1 cellular context compared by ENCODE assay signal in the genomic region with DNA sequence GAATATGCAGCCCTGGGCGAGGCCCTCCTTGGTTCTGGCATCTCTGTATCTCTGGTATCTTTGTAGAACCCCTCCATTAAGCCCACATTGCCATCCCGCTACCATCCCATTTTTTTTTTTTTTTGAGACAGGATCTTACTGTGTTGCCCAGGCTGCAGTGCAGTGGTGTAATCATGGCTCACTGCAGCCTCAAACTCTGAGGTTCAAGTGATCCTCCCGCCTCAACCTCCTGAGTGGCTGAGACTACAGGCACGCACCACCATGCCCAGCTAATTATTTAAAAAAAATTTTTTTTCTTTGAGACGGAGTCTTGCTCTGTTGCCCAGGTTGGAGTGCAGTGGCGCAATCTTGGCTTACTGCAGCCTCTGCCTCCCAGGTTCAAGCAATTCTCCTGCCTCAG.
TF ChIP-seq lines count a peak whose summit lies in the region.

No MANE protein-coding gene starts in this region.

TF ChIP-seq in K562, 482 proteins besides CTCF, POLR2A, EP300 and RAD21:
- 0 out of 2 replicates have a peak, but pooled peaks have one; percentile 27 for TF ChIP-seq CEBPB (tag; IDR thresholded peaks at IDR 0.05)
- TF ChIP-seq ZNF121 (CRISPR knock-in tag; conservative IDR thresholded peaks at IDR 0.05) = peak; percentile 91
- TF ChIP-seq, protein P1, sequence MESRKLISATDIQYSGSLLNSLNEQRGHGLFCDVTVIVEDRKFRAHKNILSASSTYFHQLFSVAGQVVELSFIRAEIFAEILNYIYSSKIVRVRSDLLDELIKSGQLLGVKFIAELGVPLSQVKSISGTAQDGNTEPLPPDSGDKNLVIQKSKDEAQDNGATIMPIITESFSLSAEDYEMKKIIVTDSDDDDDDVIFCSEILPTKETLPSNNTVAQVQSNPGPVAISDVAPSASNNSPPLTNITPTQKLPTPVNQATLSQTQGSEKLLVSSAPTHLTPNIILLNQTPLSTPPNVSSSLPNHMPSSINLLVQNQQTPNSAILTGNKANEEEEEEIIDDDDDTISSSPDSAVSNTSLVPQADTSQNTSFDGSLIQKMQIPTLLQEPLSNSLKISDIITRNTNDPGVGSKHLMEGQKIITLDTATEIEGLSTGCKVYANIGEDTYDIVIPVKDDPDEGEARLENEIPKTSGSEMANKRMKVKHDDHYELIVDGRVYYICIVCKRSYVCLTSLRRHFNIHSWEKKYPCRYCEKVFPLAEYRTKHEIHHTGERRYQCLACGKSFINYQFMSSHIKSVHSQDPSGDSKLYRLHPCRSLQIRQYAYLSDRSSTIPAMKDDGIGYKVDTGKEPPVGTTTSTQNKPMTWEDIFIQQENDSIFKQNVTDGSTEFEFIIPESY (CRISPR knock-in tag; IDR thresholded peaks at IDR 0.05) = 0 out of 2 replicates have a peak, but pooled peaks have one; percentile 13
TF ChIP-seq in K562: peak in this region for 3; not testable (repeated sequence) for 479.
